Comparison of ENCODE assay signal across 8 cellular contexts in the genomic region with DNA sequence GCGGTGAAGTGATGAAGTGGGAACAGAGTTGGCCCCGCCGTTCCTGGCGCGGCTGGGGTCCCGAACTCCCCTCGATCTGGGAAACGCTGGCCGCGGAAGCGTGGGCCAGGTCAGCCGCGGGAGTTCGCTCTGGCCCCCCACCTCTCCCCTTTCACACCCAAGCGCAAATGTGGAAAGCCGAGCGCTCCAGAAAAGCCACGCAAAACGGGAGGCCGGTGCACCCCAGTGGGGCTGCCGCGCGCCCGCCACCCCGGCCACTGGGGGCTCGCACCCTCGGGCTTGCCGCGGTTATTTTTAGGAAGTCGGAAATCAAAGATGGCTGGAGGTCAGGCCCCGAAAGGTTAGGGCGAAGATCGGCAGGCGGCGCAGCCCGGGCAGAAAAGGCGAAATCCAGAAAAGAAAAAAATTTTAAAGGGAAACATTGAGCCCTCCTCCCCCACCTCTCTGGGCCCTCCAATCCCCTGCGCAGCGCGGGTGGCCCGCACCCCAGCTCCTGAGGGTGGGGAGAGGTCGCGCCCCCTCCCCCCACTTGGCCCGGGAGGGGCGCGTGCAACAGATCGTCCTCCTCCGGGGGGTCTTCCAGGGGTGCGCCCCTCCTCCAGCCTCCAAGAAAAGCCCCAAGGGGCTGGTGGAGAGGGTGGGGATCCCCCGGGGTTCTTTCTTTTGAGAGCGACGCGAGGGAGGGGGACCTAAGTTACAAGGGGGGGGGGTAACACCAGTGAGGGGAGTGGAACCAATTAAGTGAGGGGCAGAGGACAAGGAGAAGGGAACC. TPM values are rescaled to one million over a fixed set of nuclear protein-coding genes. Genes with fewer than 3 reads are reported as not detected.
DNase-seq lines count a peak whose midpoint lies in the region; ATAC-seq, FAIRE-seq and TF ChIP-seq lines count a peak whose summit lies in the region.

No MANE protein-coding gene starts in this region.

- H4K20me1 ChIP-seq in PC-3 (ENCODE audit: low read length) (no peaks in the 10 kb centered on the region), fibroblast of lung (ENCODE audit: control insufficient read depth, extremely low read depth, insufficient read depth, low read length) (no peaks in the 10 kb centered on the region)

- H3K27ac ChIP-seq in PC-3 (ENCODE audit: low read length) (no peak overlapping the region), fibroblast of lung (ENCODE audit: insufficient read depth, low read length) (no peak overlapping the region), kidney (ENCODE audit: low read depth in 2 of 2, low read length in 2 of 2) (no peak overlapping the region)

- H3K9me3 ChIP-seq in PC-3 (ENCODE audit: low read length): no peaks in the 10 kb centered on the region
- H3K9me3 ChIP-seq in fibroblast of lung (ENCODE audit: control insufficient read depth, insufficient read depth, low read depth, low read length): no peaks in the 10 kb centered on the region
- H3K9me3 ChIP-seq in kidney (ENCODE audit: control insufficient read depth in 1 of 2, low read length in 2 of 2): no peaks in the 10 kb centered on the region

- no peaks in the 10 kb centered on the region for H3F3A ChIP-seq in PC-3 (ENCODE audit: low read length, unreplicated experiment)

- H3K4me1 ChIP-seq in PC-3 (ENCODE audit: insufficient read depth, low read length) (peaks cover 33% of the 10 kb centered on the region), fibroblast of lung (ENCODE audit: control insufficient read depth, extremely low read depth, insufficient read depth, low read length) (peaks cover 4% of the 10 kb centered on the region), kidney (ENCODE audit: control insufficient read depth in 1 of 2, insufficient read depth in 1 of 2, low read depth in 1 of 2, low read length in 2 of 2) (peaks cover 3% of the 10 kb centered on the region in 2 donors)

- BruUV-seq in PC-3 (replicated peaks; lab: Mats Ljungman, UMichigan): no TSS peak

- H3K9me2 ChIP-seq in PC-3 (replicated peaks; ENCODE audit: low read length): no peaks in the 10 kb centered on the region

- peak overlapping the region; percentile 98 for H3K4me2 ChIP-seq in PC-3 (ENCODE audit: low read length)
- H3K4me2 ChIP-seq in fibroblast of lung (ENCODE audit: extremely low read depth, insufficient read depth, low read length): peak overlapping the region; percentile 85

- no peaks in the 10 kb centered on the region for H3K27me3 Mint-ChIP-seq in progenitor cell of endocrine pancreas

- DNase-seq in EH (ENCODE audit: low read depth) (peak; percentile 8), PC-3 (no peak), fibroblast of lung (ENCODE audit: low read depth in 2 of 2) (peak in 1 of 2 donors; percentile 7), progenitor cell of endocrine pancreas (ENCODE audit: low spot score, unreplicated experiment) (peak; percentile 28), GM10248 (ENCODE audit: extremely low spot score) (no peak), kidney (no peak)
- no peak for DNase-seq in activated CD8-positive, alpha-beta memory T cell treated with anti-CD3 and anti-CD28 coated beads for 24 hours

- peaks cover 42% of the 10 kb centered on the region for H3K4me1 Mint-ChIP-seq in progenitor cell of endocrine pancreas (ENCODE audit: low read depth)

- H3K9me3 Mint-ChIP-seq in progenitor cell of endocrine pancreas (ENCODE audit: low read depth): no peaks in the 10 kb centered on the region

- POLR2A ChIA-PET in PC-3 (lab: Charles Lee; ENCODE audit: unreplicated experiment) (no interaction called here), GM10248 (lab: Yijun Ruan, JAX) (no interaction called here)

- H2AFZ ChIP-seq in PC-3 (ENCODE audit: low read length) (peak overlapping the region; percentile 98), fibroblast of lung (ENCODE audit: low read length) (peak overlapping the region; percentile 45)

- intact Hi-C loops in PC-3 (cut with micrococcal nuclease) (loop anchor here (5.0 kb wide), 1 partner anchor 49 kb away; no protein-coding TSS in a partner anchor), kidney (cut with DNase I) (loop anchor here (10.0 kb wide), 1 partner anchor 157 kb away; no protein-coding TSS in a partner anchor)

- H3K27ac Mint-ChIP-seq in progenitor cell of endocrine pancreas: peak overlapping the region; percentile 98

- no peaks in the 10 kb centered on the region for H3K36me3 ChIP-seq in PC-3 (ENCODE audit: low read depth, low read length)
- no peaks in the 10 kb centered on the region for H3K36me3 ChIP-seq in fibroblast of lung (ENCODE audit: control insufficient read depth, insufficient read depth, low read length)
- H3K36me3 ChIP-seq in kidney (ENCODE audit: control insufficient read depth in 1 of 2, insufficient read depth in 2 of 2, low read length in 2 of 2): no peaks in the 10 kb centered on the region

- ATAC-seq in PC-3 (peak; percentile 14), HG03159 (IDR thresholded peaks at IDR 0.05; ENCODE audit: unreplicated experiment) (no peak)

- no peak for FAIRE-seq in kidney (lab: Jason Lieb, UNC)

- peak overlapping the region; percentile 73 for H3K4me3 ChIP-seq in PC-3 (ENCODE audit: low read length)
- H3K4me3 ChIP-seq in fibroblast of lung (replicated peaks in 1 of 4; ENCODE audit: control extremely low read depth in 1 of 4, insufficient read depth in 1 of 4, low read depth in 3 of 4, low read length in 4 of 4): peak overlapping the region; percentile 43 to 63 (median 56)
- H3K4me3 ChIP-seq in kidney (ENCODE audit: low read length in 2 of 2): peak overlapping the region in 1 of 2 donors; percentile 44

- H3K36me3 Mint-ChIP-seq in progenitor cell of endocrine pancreas (ENCODE audit: insufficient read depth): no peaks in the 10 kb centered on the region

- no peaks in the 10 kb centered on the region for H3K79me2 ChIP-seq in PC-3 (ENCODE audit: low read length)
- no peaks in the 10 kb centered on the region for H3K79me2 ChIP-seq in fibroblast of lung (ENCODE audit: control insufficient read depth, insufficient read depth, low read length)

- H3K27me3 ChIP-seq in PC-3 (ENCODE audit: low read length) (no peaks in the 10 kb centered on the region), fibroblast of lung (ENCODE audit: control insufficient read depth, insufficient read depth, low read length) (peaks cover 2% of the 10 kb centered on the region)

- CTCF ChIA-PET in PC-3 (lab: Charles Lee) (no interaction called here), GM10248 (lab: Yijun Ruan, JAX) (no interaction called here)

- H3K9ac ChIP-seq in PC-3 (ENCODE audit: low read length) (peak overlapping the region; percentile 79), fibroblast of lung (ENCODE audit: insufficient read depth, low read length) (no peak overlapping the region), kidney (ENCODE audit: low read length in 2 of 2) (no peak overlapping the region)

- TF ChIP-seq CTCF in PC-3 (conservative IDR thresholded peaks at IDR 0.05; ENCODE audit: low read depth, low read length): peak; percentile 40
- peak in 1 of 2 donors; percentile 10 for TF ChIP-seq CTCF in fibroblast of lung (conservative IDR thresholded peaks at IDR 0.05 in 1 of 2, IDR thresholded peaks at IDR 0.05 in 1 of 2; ENCODE audit: low read depth in 1 of 2, low read length in 2 of 2)
- peak; percentile 31 for TF ChIP-seq CTCF in progenitor cell of endocrine pancreas (IDR thresholded peaks at IDR 0.05; ENCODE audit: unreplicated experiment)
- TF ChIP-seq CTCF in GM10248 (IDR thresholded peaks at IDR 0.05; ENCODE audit: control extremely low read depth, extremely low read depth, low read depth, missing control alignments): no peak
- no peak for TF ChIP-seq CTCF in kidney (IDR thresholded peaks at IDR 0.05; ENCODE audit: borderline replicate concordance, extremely low read depth, insufficient read depth)

- H3K4me3 Mint-ChIP-seq in progenitor cell of endocrine pancreas (ENCODE audit: low read depth): peak overlapping the region; percentile 99

RNA-seq across cellular contexts. Expression of gene SALL4, which starts 0.9 kb away (rescaled TPM):
- total RNA-seq in PC-3 (2014; rRNA removed): 1.7 and 3.1 TPM in 2 replicates
- total RNA-seq in fibroblast of lung: 0.51 and 1.5 TPM in 2 replicates
- polyA plus RNA-seq in fibroblast of lung: 0.15 and 0.32 TPM in 2 replicates
- polyA plus RNA-seq in fibroblast of lung (2012): 0.02 and 0.15 TPM in 2 replicates
- polyA minus RNA-seq in fibroblast of lung (ENCODE audit: low replicate concordance): 0.82 TPM in 1 of 2 replicates, not detected in the other
- total RNA-seq in progenitor cell of endocrine pancreas: 156 and 178 TPM in 2 replicates
- total RNA-seq in kidney: 0.09 TPM
- polyA plus RNA-seq in kidney (ENCODE audit: insufficient read depth, low read depth, low replicate concordance): not detected

RNA-seq across cellular contexts. Expression of gene ATP9A, which starts 33.2 kb away (rescaled TPM):
- total RNA-seq in PC-3 (2014; rRNA removed) (31.3 and 34.6 TPM in 2 replicates), fibroblast of lung (53.7 and 96.3 TPM in 2 replicates), progenitor cell of endocrine pancreas (81.2 and 88.1 TPM in 2 replicates), kidney (40.2 TPM)
- polyA plus RNA-seq in fibroblast of lung (23.3 and 28.3 TPM in 2 replicates), kidney (ENCODE audit: insufficient read depth, low read depth, low replicate concordance) (7.1 TPM)
- 24.5 and 25.4 TPM in 2 replicates for polyA plus RNA-seq in fibroblast of lung (2012)
- polyA minus RNA-seq in fibroblast of lung (ENCODE audit: low replicate concordance): 68.6 and 96.0 TPM in 2 replicates

Comparison
In these comparisons a context has a peak if more than half of its experiments do, and no peak if none do; other contexts are left out.
1. DNase-seq: peak in EH (single experiment) and progenitor cell of endocrine pancreas (single experiment); none in PC-3 (single experiment), GM10248 (single experiment), kidney (single experiment) and activated CD8-positive, alpha-beta memory T cell treated with anti-CD3 and anti-CD28 coated beads for 24 hours (single experiment).
2. CTCF ChIP-seq: peak in PC-3 (single experiment) and progenitor cell of endocrine pancreas (single experiment); none in GM10248 (single experiment) and kidney (single experiment).
3. RNA of gene SALL4, which starts 0.9 kb away (total RNA-seq): 156 to 178 TPM in progenitor cell of endocrine pancreas; 1.7 to 3.1 TPM in PC-3, 0.51 to 1.5 TPM in fibroblast of lung and 0.09 TPM in kidney (single experiment); every median in the first group is over 10 times any median in the second.